13 cellular contexts compared by ENCODE assay signal in genomic region chr3:170046269-170047132, GRCh38. TPM values are rescaled to one million over a fixed set of nuclear protein-coding genes. Genes with fewer than 3 reads are reported as not detected.
A peak's percentile ranks its signal among the peaks of the same experiment; 100 is the strongest.
DNase-seq lines count a peak whose midpoint lies in the region; ATAC-seq and TF ChIP-seq lines count a peak whose summit lies in the region.
"Had no signal": no experiment of that assay in that cellular context is flagged by ENCODE, and none has a peak within 500 bp of the region (broad histone marks: within the 10 kb centered on the region; RNA-seq: fewer than 3 reads in every experiment).

No MANE protein-coding gene starts in this region.

- DNase-seq in GM23338 (ENCODE audit: low spot score) (no peak), PC-9 (peak in 1 of 2 experiments; percentile 78), lower lobe of right lung (no peak), glomerular visceral epithelial cell (ENCODE audit: extremely low spot score) (no peak), WERI-Rb-1 (no peak)
- DNase-seq: activated CD4-positive, alpha-beta T cell treated with anti-CD3 and anti-CD28 coated beads, Interleukin-2, amount 50 U/mL, for 4 hours; effector CD4-positive, alpha-beta T cell; midbrain; NCI-H1092; NCI-H345 had no signal

- intact Hi-C loops in PC-9 (cut with micrococcal nuclease; ENCODE audit: unreplicated experiment), result loop anchor here (5.0 kb wide), 1 partner anchor 79 kb away; the partner anchor contains the start of gene SEC62
- intact Hi-C loops in lower lobe of right lung (cut with DNase I), result no loop called here

- H3K4me1 ChIP-seq in GM23338 (ENCODE audit: insufficient read depth) (0 out of 2 replicates have a peak, but pooled peaks cover 4% of the 10 kb centered on the region), PC-9 (replicated peaks; ENCODE audit: insufficient read depth) (peaks cover 62% of the 10 kb centered on the region), lower lobe of right lung (peaks cover 33% of the 10 kb centered on the region)
- H3K4me1 ChIP-seq: right atrium auricular region had no signal

- peaks cover 3% of the 10 kb centered on the region for H3K27me3 Mint-ChIP-seq in GM23338 (ENCODE audit: insufficient read depth, low read depth, poor library complexity)
- H3K27me3 Mint-ChIP-seq in stimulated activated memory B cell treated with anti-CD40 and anti-IgM and Interleukin-4, amounts not matched to agents 10 μg/mL and 1 μg/mL and 100 μg/mL, for 72 hours, result no peaks in the 10 kb centered on the region

- CTCF ChIA-PET in PC-9 (lab: Charles Lee), result no interaction called here

- 0 out of 4 replicates have a peak, but pooled peaks of 1 of the 2 experiments have one; percentile 8 for TF ChIP-seq CTCF in GM23338 (conservative IDR thresholded peaks at IDR 0.05; ENCODE audit: low read depth in 2 of 2)
- TF ChIP-seq CTCF in PC-9 (conservative IDR thresholded peaks at IDR 0.05), result no peak
- no peak for TF ChIP-seq CTCF in lower lobe of right lung (IDR thresholded peaks at IDR 0.05)
- no peak for TF ChIP-seq CTCF in WERI-Rb-1 (IDR thresholded peaks at IDR 0.05; ENCODE audit: low read depth, low read length)

- no peaks in the 10 kb centered on the region for H3K9me3 Mint-ChIP-seq in GM23338
- no peaks in the 10 kb centered on the region for H3K9me3 Mint-ChIP-seq in stimulated activated memory B cell treated with anti-CD40 and anti-IgM and Interleukin-4, amounts not matched to agents 10 μg/mL and 1 μg/mL and 100 μg/mL, for 72 hours

- H3K36me3 ChIP-seq in GM23338 (ENCODE audit: insufficient read depth) (no peaks in the 10 kb centered on the region; the same call in 1 of the 2 replicates), PC-9 (ENCODE audit: low read depth) (no peaks in the 10 kb centered on the region), lower lobe of right lung (no peaks in the 10 kb centered on the region), WERI-Rb-1 (no peaks in the 10 kb centered on the region)
- H3K36me3 ChIP-seq: right atrium auricular region had no signal

- H2AFZ ChIP-seq in GM23338 (no peak overlapping the region), PC-9 (peak overlapping the region; percentile 39; the same call in 1 of the 2 replicates)

- no peaks in the 10 kb centered on the region for H3K27me3 ChIP-seq in GM23338 (ENCODE audit: insufficient read depth)
- H3K27me3 ChIP-seq in PC-9 (ENCODE audit: insufficient read depth, low read depth), result no peaks in the 10 kb centered on the region
- no peaks in the 10 kb centered on the region for H3K27me3 ChIP-seq in lower lobe of right lung (ENCODE audit: low read depth)
- no peaks in the 10 kb centered on the region for H3K27me3 ChIP-seq in WERI-Rb-1 (ENCODE audit: insufficient read depth, low read depth, severe bottlenecking)
- H3K27me3 ChIP-seq: right atrium auricular region had no signal

- H3F3A ChIP-seq in GM23338 (replicated peaks; ENCODE audit: low read depth) (0 out of 2 replicates have a peak, but pooled peaks cover 3% of the 10 kb centered on the region), PC-9 (ENCODE audit: insufficient read depth, low read depth) (peaks cover 57% of the 10 kb centered on the region)

- H3K27ac ChIP-seq in GM23338 (ENCODE audit: low read depth) (no peak overlapping the region), PC-9 (peak overlapping the region; percentile 74), lower lobe of right lung (peak overlapping the region; percentile 60), WERI-Rb-1 (no peak overlapping the region)
- H3K27ac ChIP-seq: right atrium auricular region had no signal

- H4K20me1 ChIP-seq in GM23338 (replicated peaks; ENCODE audit: insufficient read depth) (no peaks in the 10 kb centered on the region; the same call in 1 of the 2 replicates), PC-9 (ENCODE audit: insufficient read depth) (no peaks in the 10 kb centered on the region)

- no peaks in the 10 kb centered on the region for H3K9me3 ChIP-seq in PC-9 (ENCODE audit: insufficient read depth, low read depth)
- no peaks in the 10 kb centered on the region for H3K9me3 ChIP-seq in lower lobe of right lung
- no peaks in the 10 kb centered on the region for H3K9me3 ChIP-seq in WERI-Rb-1 (ENCODE audit: severe bottlenecking)
- H3K9me3 ChIP-seq: right atrium auricular region had no signal

- peak overlapping the region; percentile 86 for H3K27ac Mint-ChIP-seq in GM23338
- peak overlapping the region; percentile 86 for H3K27ac Mint-ChIP-seq in stimulated activated memory B cell treated with anti-CD40 and anti-IgM and Interleukin-4, amounts not matched to agents 10 μg/mL and 1 μg/mL and 100 μg/mL, for 72 hours

- peaks cover 3% of the 10 kb centered on the region; the same call in 1 of the 3 replicates for H3K36me3 Mint-ChIP-seq in GM23338 (ENCODE audit: low read depth)
- H3K36me3 Mint-ChIP-seq in stimulated activated memory B cell treated with anti-CD40 and anti-IgM and Interleukin-4, amounts not matched to agents 10 μg/mL and 1 μg/mL and 100 μg/mL, for 72 hours, result peaks cover under 1% of the 10 kb centered on the region

- H3K79me2 ChIP-seq in GM23338 (replicated peaks; ENCODE audit: insufficient read depth) (peaks cover 34% of the 10 kb centered on the region), PC-9 (ENCODE audit: low read depth) (peaks cover 44% of the 10 kb centered on the region)

- peaks cover 19% of the 10 kb centered on the region; the same call in 2 of the 3 replicates for H3K4me1 Mint-ChIP-seq in GM23338
- peaks cover 44% of the 10 kb centered on the region for H3K4me1 Mint-ChIP-seq in stimulated activated memory B cell treated with anti-CD40 and anti-IgM and Interleukin-4, amounts not matched to agents 10 μg/mL and 1 μg/mL and 100 μg/mL, for 72 hours

- H3K9me2 ChIP-seq in GM23338 (ENCODE audit: insufficient read depth), result no peaks in the 10 kb centered on the region
- no peaks in the 10 kb centered on the region for H3K9me2 ChIP-seq in PC-9 (ENCODE audit: insufficient read depth)

- H3K4me3 Mint-ChIP-seq in GM23338, result no peak overlapping the region
- H3K4me3 Mint-ChIP-seq in stimulated activated memory B cell treated with anti-CD40 and anti-IgM and Interleukin-4, amounts not matched to agents 10 μg/mL and 1 μg/mL and 100 μg/mL, for 72 hours, result no peak overlapping the region

- no peak overlapping the region for H3K4me2 ChIP-seq in GM23338
- H3K4me2 ChIP-seq in PC-9, result peak overlapping the region; percentile 76

- no peak overlapping the region for H3K4me3 ChIP-seq in GM23338
- H3K4me3 ChIP-seq in PC-9, result peak overlapping the region; percentile 28; the same call in 1 of the 2 replicates
- H3K4me3 ChIP-seq in lower lobe of right lung, result no peak overlapping the region
- no peak overlapping the region for H3K4me3 ChIP-seq in WERI-Rb-1 (ENCODE audit: low read depth, low read length)
- H3K4me3 ChIP-seq: right atrium auricular region had no signal

- no TSS peak for BruUV-seq in PC-9 (replicated peaks; lab: Mats Ljungman, UMichigan)

- POLR2A ChIA-PET in PC-9 (lab: Charles Lee; ENCODE audit: unreplicated experiment), result no interaction called here

- ATAC-seq in GM23338, result peak; percentile 41
- no peak for ATAC-seq in lower lobe of right lung
- ATAC-seq in stimulated activated memory B cell treated with anti-CD40 and anti-IgM and Interleukin-4, amounts not matched to agents 10 μg/mL and 1 μg/mL and 100 μg/mL, for 72 hours, result no peak
- no peak for ATAC-seq in HG02610 (IDR thresholded peaks at IDR 0.05; ENCODE audit: unreplicated experiment)

TF ChIP-seq in GM23338, 12 proteins besides CTCF, POLR2A, EP300 and RAD21 (continues in another document):
- no peak for TF ChIP-seq EZH2 (IDR thresholded peaks at IDR 0.05; ENCODE audit: low read depth, unreplicated experiment)
- TF ChIP-seq STAT1 (IDR thresholded peaks at IDR 0.05; ENCODE audit: unreplicated experiment), result no peak
- TF ChIP-seq JUNB (IDR thresholded peaks at IDR 0.05; ENCODE audit: unreplicated experiment), result no peak
- TF ChIP-seq ETS1 (IDR thresholded peaks at IDR 0.05), result no peak

RNA-seq across cellular contexts. Expression of gene GPR160, which starts 8.7 kb away (rescaled TPM):
- total RNA-seq in GM23338 (2014; rRNA removed; shearing (Covaris generic)), result 55.7 and 77.0 TPM in 2 replicates
- polyA plus RNA-seq in GM23338 (2016; fragmentation: Nextera tagmentation; extraction: Ambion mirVana), result 37.2 and 39.4 TPM in 2 replicates
- total RNA-seq in PC-9 (2021) (11.1 and 12.6 TPM in 2 replicates), lower lobe of right lung (24.4 TPM)

Comparison
In these comparisons a context has a peak if more than half of its experiments do, and no peak if none do; other contexts are left out.
1. H3K27ac ChIP-seq: peak in PC-9 (single experiment) and lower lobe of right lung (single experiment); none in GM23338 (single experiment) and WERI-Rb-1 (single experiment).